In the genomic region with DNA sequence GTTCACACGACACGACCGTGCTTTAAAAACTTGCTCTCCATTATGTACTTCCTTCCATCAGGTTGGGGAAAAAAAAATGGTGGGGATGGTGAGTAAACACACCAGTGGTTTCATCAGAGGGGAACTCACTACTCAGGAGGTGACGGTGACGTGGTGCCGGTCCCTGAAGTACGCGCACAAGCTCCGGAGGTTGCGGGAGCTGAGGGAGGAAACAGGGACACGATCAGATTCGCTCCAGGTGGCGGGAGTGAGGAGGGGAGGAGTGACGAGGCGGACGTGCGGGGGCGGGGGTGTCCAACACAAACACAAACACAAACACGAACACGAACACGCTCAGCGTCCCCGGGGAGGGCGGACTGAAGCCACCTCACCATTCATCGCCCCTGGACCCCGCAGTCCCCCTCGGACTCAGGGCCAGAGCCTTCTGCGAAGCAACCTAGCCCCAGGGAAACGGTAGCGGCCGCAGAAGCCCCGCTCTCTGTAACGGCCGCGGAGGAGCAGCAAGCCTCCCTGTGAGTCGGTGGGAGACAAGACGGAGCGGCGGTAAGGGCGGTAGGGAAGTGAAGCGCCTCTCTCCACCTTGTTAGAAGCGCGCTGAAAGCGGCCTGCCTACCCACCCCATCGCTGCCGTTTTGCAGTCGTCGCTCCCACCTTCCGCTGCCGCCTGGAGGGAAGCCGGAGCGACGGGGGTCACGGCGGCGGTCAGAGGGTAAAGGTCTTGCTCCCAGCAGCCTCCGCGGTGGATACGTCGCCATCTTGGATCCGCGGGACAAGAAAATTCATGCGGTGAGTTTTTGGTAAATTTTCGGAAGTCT, we compare ENCODE assay signal across 8 cellular contexts. TPM values are rescaled to one million over a fixed set of nuclear protein-coding genes. Genes with fewer than 3 reads are reported as not detected.
DNase-seq lines count a peak whose midpoint lies in the region; ATAC-seq and TF ChIP-seq lines count a peak whose summit lies in the region.

Gene CNOT2, plus strand, starts transcription at position 739 of the 815 bp plus-strand sequence. CDS start 34,794 bp downstream, outside the sequence.

- H3K9me3 Mint-ChIP-seq in activated naive CD4-positive, alpha-beta T cell treated with anti-CD3 and anti-CD28 coated beads, Interleukin-2, amount 50 U/mL, for 24 hours, result no peaks in the 10 kb centered on the region

- H3K27ac ChIP-seq in temporal lobe (ENCODE audit: low read depth, low read length), result peak within 1 kb of the TSS; percentile 86

- peak; percentile 54 for TF ChIP-seq POLR2A in NB4 (IDR thresholded peaks at IDR 0.05; ENCODE audit: extremely low read depth, insufficient read length)

- no peaks in the 10 kb centered on the region for H3K27me3 Mint-ChIP-seq in activated naive CD4-positive, alpha-beta T cell treated with anti-CD3 and anti-CD28 coated beads, Interleukin-2, amount 50 U/mL, for 24 hours

- peaks cover 29% of the 10 kb centered on the region for H3K36me3 Mint-ChIP-seq in activated naive CD4-positive, alpha-beta T cell treated with anti-CD3 and anti-CD28 coated beads, Interleukin-2, amount 50 U/mL, for 24 hours

- peak; percentile 97 for DNase-seq in NB4 (ENCODE audit: low read depth)
- peak; percentile 54 for DNase-seq in glomerular endothelial cell (ENCODE audit: extremely low read depth, low read depth, low spot score)
- DNase-seq in omental fat pad (ENCODE audit: low spot score), result peak; percentile 81

- no peak for TF ChIP-seq CTCF in NB4 (IDR thresholded peaks at IDR 0.05; ENCODE audit: low read depth, low read length)
- TF ChIP-seq CTCF in omental fat pad (IDR thresholded peaks at IDR 0.05), result no peak

- H3K4me3 Mint-ChIP-seq in activated naive CD4-positive, alpha-beta T cell treated with anti-CD3 and anti-CD28 coated beads, Interleukin-2, amount 50 U/mL, for 24 hours, result peak within 1 kb of the TSS; percentile 98

- H3K27ac Mint-ChIP-seq in activated naive CD4-positive, alpha-beta T cell treated with anti-CD3 and anti-CD28 coated beads, Interleukin-2, amount 50 U/mL, for 24 hours, result peak within 1 kb of the TSS; percentile 100

- peak; percentile 73 for ATAC-seq in HG02571 (IDR thresholded peaks at IDR 0.05; ENCODE audit: unreplicated experiment)
- peak; percentile 82 for ATAC-seq in SK-N-SH treated with all-trans-retinoic acid at 6 μM for 48 hours
- ATAC-seq in omental fat pad (ENCODE audit: low FRiP score), result peak; percentile 96

- peaks cover 69% of the 10 kb centered on the region for H3K4me1 Mint-ChIP-seq in activated naive CD4-positive, alpha-beta T cell treated with anti-CD3 and anti-CD28 coated beads, Interleukin-2, amount 50 U/mL, for 24 hours

- peak within 1 kb of the TSS; percentile 84 for H3K4me3 ChIP-seq in GM08714 (ENCODE audit: low read length)
- peak within 1 kb of the TSS; percentile 83 for H3K4me3 ChIP-seq in NB4 (ENCODE audit: low read depth, low read length)

TF ChIP-seq in SK-N-SH treated with all-trans-retinoic acid at 6 μM for 48 hours, 23 proteins besides CTCF, POLR2A, EP300 and RAD21 (continues in another document):
- TF ChIP-seq PATZ1 (CRISPR knock-in tag; IDR thresholded peaks at IDR 0.05; ENCODE audit: borderline replicate concordance), result no peak; the same call in 1 of the 2 replicates
- TF ChIP-seq CREB5 (CRISPR knock-in tag; IDR thresholded peaks at IDR 0.05; ENCODE audit: low read depth), result no peak
- TF ChIP-seq ISL1 (CRISPR knock-in tag; IDR thresholded peaks at IDR 0.05), result no peak
- no peak for TF ChIP-seq TCF4 (CRISPR knock-in tag; IDR thresholded peaks at IDR 0.05; ENCODE audit: borderline replicate concordance)
- no peak for TF ChIP-seq ZNF70 (CRISPR knock-in tag; IDR thresholded peaks at IDR 0.05)
- TF ChIP-seq BACH2 (CRISPR knock-in tag; IDR thresholded peaks at IDR 0.05; ENCODE audit: borderline replicate concordance), result no peak
- TF ChIP-seq OSR1 (CRISPR knock-in tag; IDR thresholded peaks at IDR 0.05), result no peak
- no peak for TF ChIP-seq ESRRG (CRISPR knock-in tag; IDR thresholded peaks at IDR 0.05)
- TF ChIP-seq PPARA (CRISPR knock-in tag; IDR thresholded peaks at IDR 0.05; ENCODE audit: borderline replicate concordance), result no peak
- TF ChIP-seq TSHZ2 (CRISPR knock-in tag; IDR thresholded peaks at IDR 0.05), result peak; percentile 18; the same call in 1 of the 2 replicates
- 0 out of 2 replicates have a peak, but pooled peaks have one; percentile 4 for TF ChIP-seq ZNF8 (CRISPR knock-in tag; IDR thresholded peaks at IDR 0.05)
- TF ChIP-seq GLIS3 (CRISPR knock-in tag; IDR thresholded peaks at IDR 0.05), result no peak
- no peak for TF ChIP-seq ZFP30 (CRISPR knock-in tag; IDR thresholded peaks at IDR 0.05)
- no peak for TF ChIP-seq ZC3H10 (CRISPR knock-in tag; IDR thresholded peaks at IDR 0.05)
- TF ChIP-seq, protein P1, sequence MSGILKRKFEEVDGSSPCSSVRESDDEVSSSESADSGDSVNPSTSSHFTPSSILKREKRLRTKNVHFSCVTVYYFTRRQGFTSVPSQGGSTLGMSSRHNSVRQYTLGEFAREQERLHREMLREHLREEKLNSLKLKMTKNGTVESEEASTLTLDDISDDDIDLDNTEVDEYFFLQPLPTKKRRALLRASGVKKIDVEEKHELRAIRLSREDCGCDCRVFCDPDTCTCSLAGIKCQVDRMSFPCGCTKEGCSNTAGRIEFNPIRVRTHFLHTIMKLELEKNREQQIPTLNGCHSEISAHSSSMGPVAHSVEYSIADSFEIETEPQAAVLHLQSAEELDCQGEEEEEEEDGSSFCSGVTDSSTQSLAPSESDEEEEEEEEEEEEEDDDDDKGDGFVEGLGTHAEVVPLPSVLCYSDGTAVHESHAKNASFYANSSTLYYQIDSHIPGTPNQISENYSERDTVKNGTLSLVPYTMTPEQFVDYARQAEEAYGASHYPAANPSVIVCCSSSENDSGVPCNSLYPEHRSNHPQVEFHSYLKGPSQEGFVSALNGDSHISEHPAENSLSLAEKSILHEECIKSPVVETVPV (CRISPR knock-in tag; IDR thresholded peaks at IDR 0.05), result no peak

RNA-seq across cellular contexts. Expression of gene CNOT2, which starts in this region (rescaled TPM):
- total RNA-seq in glomerular endothelial cell (75.6 and 108 TPM in 2 replicates), omental fat pad (100 to 1,000 TPM; 122 to 155 (median 144) TPM), temporal lobe (168 TPM)

Comparison
In these comparisons a context has a peak if more than half of its experiments do, and no peak if none do; other contexts are left out.
1. Peak in every context shown above with its lines: DNase-seq, ATAC-seq, H3K4me3 ChIP-seq and H3K27ac ChIP-seq.